24 cellular contexts compared by ENCODE assay signal in genomic region chr3:150296966-150297365, GRCh38.
"Had no signal": no experiment of that assay in that cellular context is flagged by ENCODE, and none has a peak within 500 bp of the region (broad histone marks: within the 10 kb centered on the region; RNA-seq: fewer than 3 reads in every experiment).

No MANE protein-coding gene starts in this region.

- H3K27ac Mint-ChIP-seq: endodermal cell; naive thymus-derived CD8-positive, alpha-beta T cell; progenitor cell of endocrine pancreas; stimulated activated effector memory CD8-positive, alpha-beta T cell treated with anti-CD3 and anti-CD28 coated beads, Interleukin-12 subunit alpha, Interleukin-12 subunit beta, amount 100 ng/mL, for 72 hours had no signal

- H3K4me1 ChIP-seq: suprapubic skin, upper lobe of right lung, vagina had no signal

- H3K27me3 ChIP-seq: colonic mucosa, hepatocyte, ovary, suprapubic skin, thyroid gland, upper lobe of right lung, vagina had no signal

- DNase-seq: colonic mucosa; effector CD4-positive, alpha-beta T cell; endodermal cell; erythroblast; foreskin melanocyte; head of caudate nucleus; kidney glomerular epithelial cell; naive thymus-derived CD8-positive, alpha-beta T cell; ovary; right cardiac atrium; stimulated activated CD4-positive, alpha-beta T cell treated with anti-CD3 and anti-CD28 coated beads, Interleukin-4, amount 100 ng/mL, for 1 hour; stimulated activated CD8-positive, alpha-beta memory T cell treated with anti-CD3 and anti-CD28 coated beads, Interleukin-4, amount 100 ng/mL, for 48 hours; stimulated activated naive CD8-positive, alpha-beta T cell treated with anti-CD3 and anti-CD28 coated beads, Interleukin-15, Interleukin-2, amounts not matched to agents 100 U/mL and 50 U/mL, for 24 hours; thyroid gland; upper lobe of right lung had no signal

- H3K27ac ChIP-seq: ovary, suprapubic skin, thyroid gland, upper lobe of right lung, vagina had no signal

- H3K27me3 Mint-ChIP-seq: progenitor cell of endocrine pancreas had no signal

- H3K4me3 ChIP-seq: colonic mucosa, hepatocyte, ovary, smooth muscle cell, suprapubic skin, thyroid gland, upper lobe of right lung, vagina had no signal

- FAIRE-seq: endothelial cell of umbilical vein, islet of Langerhans had no signal

- H3K9me3 ChIP-seq: colonic mucosa, ovary, suprapubic skin, thyroid gland, upper lobe of right lung, vagina had no signal

- H3K9me3 Mint-ChIP-seq: endodermal cell; naive thymus-derived CD8-positive, alpha-beta T cell; neural crest cell; stimulated activated effector memory CD8-positive, alpha-beta T cell treated with anti-CD3 and anti-CD28 coated beads, Interleukin-12 subunit alpha, Interleukin-12 subunit beta, amount 100 ng/mL, for 72 hours had no signal

- H3K4me3 Mint-ChIP-seq: endodermal cell; naive thymus-derived CD8-positive, alpha-beta T cell; neural crest cell; stimulated activated effector memory CD8-positive, alpha-beta T cell treated with anti-CD3 and anti-CD28 coated beads, Interleukin-12 subunit alpha, Interleukin-12 subunit beta, amount 100 ng/mL, for 72 hours had no signal

- H3K4me1 Mint-ChIP-seq: naive thymus-derived CD8-positive, alpha-beta T cell; stimulated activated effector memory CD8-positive, alpha-beta T cell treated with anti-CD3 and anti-CD28 coated beads, Interleukin-12 subunit alpha, Interleukin-12 subunit beta, amount 100 ng/mL, for 72 hours had no signal

- H3K36me3 ChIP-seq: colonic mucosa, ovary, suprapubic skin, thyroid gland, upper lobe of right lung, vagina had no signal

- H3K79me2 ChIP-seq: hepatocyte had no signal

- H3K36me3 Mint-ChIP-seq: naive thymus-derived CD8-positive, alpha-beta T cell; stimulated activated effector memory CD8-positive, alpha-beta T cell treated with anti-CD3 and anti-CD28 coated beads, Interleukin-12 subunit alpha, Interleukin-12 subunit beta, amount 100 ng/mL, for 72 hours had no signal

- H3K4me2 ChIP-seq: hepatocyte, smooth muscle cell had no signal

- H2AFZ ChIP-seq: hepatocyte had no signal

- ATAC-seq: naive thymus-derived CD8-positive, alpha-beta T cell; right cardiac atrium; stimulated activated effector memory CD8-positive, alpha-beta T cell treated with anti-CD3 and anti-CD28 coated beads, Interleukin-12 subunit alpha, Interleukin-12 subunit beta, amount 100 ng/mL, for 72 hours; stimulated activated naive CD8-positive, alpha-beta T cell treated with anti-CD3 and anti-CD28 coated beads, Interleukin-15, Interleukin-2, amounts not matched to agents 100 U/mL and 50 U/mL, for 24 hours; upper lobe of right lung had no signal
